Comparison of ENCODE assay signal across 6 cellular contexts in the genomic region with DNA sequence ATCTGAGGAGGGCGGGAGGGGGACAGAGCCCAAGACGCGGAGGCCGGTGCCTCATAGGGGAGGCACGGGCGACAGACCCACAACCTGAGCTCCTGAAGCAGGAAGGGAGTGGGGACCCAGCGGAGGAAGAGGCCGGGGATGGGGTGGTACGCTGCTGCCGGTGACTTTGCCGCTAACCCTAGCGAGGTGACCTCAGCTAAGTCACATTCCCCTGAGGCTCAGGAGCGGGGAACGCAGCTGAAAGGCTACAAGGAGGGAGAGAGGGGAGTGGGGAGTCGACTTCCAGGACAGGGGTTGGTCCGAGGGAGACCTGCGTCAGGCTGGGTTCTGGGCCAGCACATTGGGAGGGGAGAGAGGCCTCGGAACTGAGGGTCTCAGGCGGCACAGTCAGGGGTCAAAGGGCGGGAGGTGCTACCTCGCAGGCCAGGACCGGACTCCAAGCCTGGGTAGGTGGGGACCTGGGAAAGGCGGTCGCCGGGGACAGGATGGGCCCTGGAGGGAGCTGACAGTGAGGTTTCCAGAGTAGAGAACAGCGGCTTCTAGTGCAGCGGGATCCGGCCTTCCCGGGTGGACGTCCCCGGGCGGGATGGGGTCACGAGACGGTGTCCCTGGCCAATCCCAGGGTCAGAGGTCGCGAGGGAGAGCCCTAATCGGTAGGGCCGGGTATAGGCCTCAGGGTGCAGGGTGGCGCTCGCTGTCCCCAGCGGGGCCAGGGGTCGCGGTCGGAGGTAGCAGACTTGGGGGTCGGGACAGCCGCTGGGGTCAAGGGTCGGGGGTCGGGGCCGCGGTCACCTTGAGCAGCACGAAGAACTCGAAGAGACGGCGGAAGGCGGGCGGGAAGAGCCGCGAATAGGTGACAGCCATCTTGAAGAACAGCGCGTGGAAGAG. TPM values are rescaled to one million over a fixed set of nuclear protein-coding genes. Genes with fewer than 3 reads are reported as not detected.
DNase-seq lines count a peak whose midpoint lies in the region; ATAC-seq and TF ChIP-seq lines count a peak whose summit lies in the region.

No MANE protein-coding gene starts in this region.

- H3K9me3 ChIP-seq in gastroesophageal sphincter (no peaks in the 10 kb centered on the region), thyroid gland (no peaks in the 10 kb centered on the region)

- ATAC-seq in gastroesophageal sphincter (no peak), HG03108 (IDR thresholded peaks at IDR 0.05; ENCODE audit: unreplicated experiment) (no peak), HG03095 (IDR thresholded peaks at IDR 0.05; ENCODE audit: unreplicated experiment) (no peak)

- H3K4me3 ChIP-seq in BJ (ENCODE audit: low read depth, low read length) (peak overlapping the region; percentile 97), gastroesophageal sphincter (peak overlapping the region; percentile 73 to 85), thyroid gland (replicated peaks in 1 of 3) (peak overlapping the region; percentile 86 to 92 (median 87))

- H3K36me3 ChIP-seq in BJ (ENCODE audit: control insufficient read depth, insufficient read depth, low read length) (no peaks in the 10 kb centered on the region; the same call in 1 of the 2 replicates), gastroesophageal sphincter (peaks cover 0 to 9% of the 10 kb centered on the region in 2 donors), thyroid gland (no peaks in the 10 kb centered on the region)

- TF ChIP-seq CTCF in BJ (IDR thresholded peaks at IDR 0.05; ENCODE audit: insufficient read depth, low read depth, low read length) (no peak), gastroesophageal sphincter (IDR thresholded peaks at IDR 0.05) (no peak), thyroid gland (IDR thresholded peaks at IDR 0.05) (no peak)

- CTCF ChIA-PET in BJ (lab: Yijun Ruan, JAX): interaction anchor here (0.7 to 1.2 kb wide), 3 partner anchors 17 to 224 kb away, joined by 3 to 4 read pairs (median 4); no protein-coding TSS in a partner anchor

- H3K4me1 ChIP-seq in gastroesophageal sphincter (peaks cover 0 to 72% (median 56%) of the 10 kb centered on the region in 3 donors), thyroid gland (peaks cover 43 to 63% of the 10 kb centered on the region in 2 donors)

- TF ChIP-seq EP300 in gastroesophageal sphincter (IDR thresholded peaks at IDR 0.05): no peak

- H3K27ac ChIP-seq in gastroesophageal sphincter: peak overlapping the region; percentile 8 to 99 (median 98)
- peak overlapping the region; percentile 45 to 94 (median 93) for H3K27ac ChIP-seq in thyroid gland

- 0 to 1% methylated on average over 2 to 15 of the region's 60 CpGs for WGBS in gastroesophageal sphincter (ENCODE audit: low coverage in 1 of 2), 2 donors
- 2 to 3% methylated on average over 46 of the region's 60 CpGs for WGBS in thyroid gland, 2 donors

- no peaks in the 10 kb centered on the region for H3K27me3 ChIP-seq in BJ (ENCODE audit: control insufficient read depth, insufficient read depth, low read length)
- no peaks in the 10 kb centered on the region for H3K27me3 ChIP-seq in gastroesophageal sphincter
- H3K27me3 ChIP-seq in thyroid gland: no peaks in the 10 kb centered on the region

- intact Hi-C loops in thyroid gland (cut with DNase I): loop anchor here (5.0 kb wide), 1 partner anchor 72 kb away; no protein-coding TSS in a partner anchor

- no peak for TF ChIP-seq POLR2A in gastroesophageal sphincter (IDR thresholded peaks at IDR 0.05)
- TF ChIP-seq POLR2A in thyroid gland (IDR thresholded peaks at IDR 0.05): no peak

- POLR2A ChIA-PET in BJ (lab: Charles Lee): interaction anchor here (0.6 kb wide), 1 partner anchor 246 kb away, joined by 5 read pairs; no protein-coding TSS in a partner anchor

- DNase-seq in BJ (ENCODE audit: low read depth) (no peak), RPMI8226 (peak; percentile 26), thyroid gland (peak in 1 of 2 donors; percentile 36)

RNA-seq across cellular contexts. Expression of gene TMEM259, which starts 0.7 kb away (rescaled TPM):
- 69.2 and 111 TPM in 2 replicates for polyA plus RNA-seq in BJ (2011; rRNA removed)
- polyA minus RNA-seq in BJ (2011; rRNA and poly(A)+ RNA removed): 42.4 and 68.8 TPM in 2 replicates
- total RNA-seq in gastroesophageal sphincter: 100 to 1,000 TPM; 146 to 179 (median 154) TPM
- total RNA-seq in thyroid gland: 100 to 1,000 TPM; 162 to 238 (median 192) TPM

RNA-seq across cellular contexts. Expression of gene RNU6-2, which starts 1.1 kb away (rescaled TPM):
- polyA plus RNA-seq in BJ (2011; rRNA removed): not detected in 2 replicates
- polyA minus RNA-seq in BJ (2011; rRNA and poly(A)+ RNA removed): not detected in 2 replicates
- total RNA-seq in gastroesophageal sphincter: not detected
- total RNA-seq in thyroid gland: not detected

RNA-seq across cellular contexts. Expression of gene CNN2, which starts 6.2 kb away (rescaled TPM):
- 315 and 529 TPM in 2 replicates for polyA plus RNA-seq in BJ (2011; rRNA removed)
- 851 and 853 TPM in 2 replicates for polyA minus RNA-seq in BJ (2011; rRNA and poly(A)+ RNA removed)
- total RNA-seq in gastroesophageal sphincter: 100 to 1,000 TPM in 1 of 4 donors, 10 to 100 TPM in 3; 52.9 to 103 (median 75.2) TPM
- total RNA-seq in thyroid gland: 10 to 100 TPM; 60.7 to 88.2 (median 82.2) TPM

RNA-seq across cellular contexts. Expression of gene ABCA7, which starts 19.7 kb away (rescaled TPM):
- 1.3 and 1.9 TPM in 2 replicates for polyA plus RNA-seq in BJ (2011; rRNA removed)
- 2.3 and 3.9 TPM in 2 replicates for polyA minus RNA-seq in BJ (2011; rRNA and poly(A)+ RNA removed)
- total RNA-seq in gastroesophageal sphincter (10 to 100 TPM in 1 of 4 donors, 1 to 10 TPM in 3; 3.9 to 14.3 (median 6.4) TPM), thyroid gland (10 to 100 TPM; 15.5 to 58.7 (median 29.8) TPM)

RNA-seq across cellular contexts. Expression of gene GRIN3B, which starts 20.0 kb away (rescaled TPM):
- 0.28 and 0.32 TPM in 2 replicates for polyA plus RNA-seq in BJ (2011; rRNA removed)
- polyA minus RNA-seq in BJ (2011; rRNA and poly(A)+ RNA removed): 0.38 TPM in 1 of 2 replicates, not detected in the other
- total RNA-seq in gastroesophageal sphincter (not detected), thyroid gland (under 1 TPM in 1 of 4 donors, not detected in 3; 0.22 TPM)
